12 cellular contexts compared by ENCODE assay signal in genomic region chr4:151659631-151660030, GRCh38.
DNase-seq lines count a peak whose midpoint lies in the region; TF ChIP-seq lines count a peak whose summit lies in the region.
"Had no signal": no experiment of that assay in that cellular context is flagged by ENCODE, and none has a peak within 500 bp of the region (broad histone marks: within the 10 kb centered on the region; RNA-seq: fewer than 3 reads in every experiment).

No MANE protein-coding gene starts in this region.

- H2BK5ac ChIP-seq in neuronal stem cell (ENCODE audit: low read length) = no peak overlapping the region

- no peak overlapping the region for H2AK5ac ChIP-seq in neuronal stem cell (ENCODE audit: low read depth, low read length)

- no peak overlapping the region for H3K9ac ChIP-seq in neuronal stem cell (ENCODE audit: low read depth, low read length, poor library complexity)

- H2AFZ ChIP-seq in neuronal stem cell (ENCODE audit: low read length) = peak overlapping the region; percentile 72

- no peak overlapping the region for H3K4ac ChIP-seq in neuronal stem cell (ENCODE audit: low read length)

- no peak for DNase-seq in left ventricle myocardium inferior
- DNase-seq in right atrium auricular region (ENCODE audit: low spot score) = no peak
- DNase-seq in dorsolateral prefrontal cortex = no peak
- DNase-seq in neuronal stem cell (ENCODE audit: low spot score) = no peak
- peak in 1 of 2 donors; percentile 89 for DNase-seq in vagina (ENCODE audit: extremely low spot score in 2 of 2)
- no peak for DNase-seq in HK-2 (ENCODE audit: unreplicated experiment)
- no peak for DNase-seq in stimulated activated CD4-positive, alpha-beta T cell treated with anti-CD3 and anti-CD28 coated beads, Interleukin-4, amount 100 ng/mL, for 24 hours
- no peak for DNase-seq in type B pancreatic cell (ENCODE audit: extremely low spot score, unreplicated experiment)
- DNase-seq: stimulated activated CD4-positive, alpha-beta T cell treated with anti-CD3 and anti-CD28 coated beads, Interleukin-15, amount 100 ng/mL, for 24 hours; SW 1271 had no signal

- TF ChIP-seq CTCF in left ventricle myocardium inferior (IDR thresholded peaks at IDR 0.05; ENCODE audit: borderline replicate concordance) = no peak
- no peak for TF ChIP-seq CTCF in right atrium auricular region (IDR thresholded peaks at IDR 0.05)
- no peak for TF ChIP-seq CTCF in dorsolateral prefrontal cortex (IDR thresholded peaks at IDR 0.05 in 54 of 56, conservative IDR thresholded peaks at IDR 0.05 in 2 of 56; ENCODE audit: low read depth in 1 of 56, partially characterized antibody in 56 of 56)
- no peak for TF ChIP-seq CTCF in vagina (IDR thresholded peaks at IDR 0.05)
- no peak for TF ChIP-seq CTCF in type B pancreatic cell (conservative IDR thresholded peaks at IDR 0.05)

- no peak overlapping the region for H3K4me2 ChIP-seq in neuronal stem cell (ENCODE audit: insufficient read depth, low read length, poor library complexity, severe bottlenecking)

- no peaks in the 10 kb centered on the region for H3K79me1 ChIP-seq in neuronal stem cell (ENCODE audit: low read depth, low read length)

- peaks cover 18% of the 10 kb centered on the region for H3K4me1 Mint-ChIP-seq in type B pancreatic cell (ENCODE audit: unreplicated experiment)
- H3K4me1 Mint-ChIP-seq: B cell had no signal

- no peak overlapping the region for H3K4me3 Mint-ChIP-seq in type B pancreatic cell
- H3K4me3 Mint-ChIP-seq: B cell, neural crest cell had no signal

- no peaks in the 10 kb centered on the region for H3K9me3 Mint-ChIP-seq in type B pancreatic cell
- H3K9me3 Mint-ChIP-seq: neural crest cell had no signal

- H3K14ac ChIP-seq in neuronal stem cell (ENCODE audit: low read length) = no peak overlapping the region

- H3K4me3 ChIP-seq in left ventricle myocardium inferior (no peak overlapping the region), right atrium auricular region (no peak overlapping the region), dorsolateral prefrontal cortex (no peak overlapping the region), neuronal stem cell (ENCODE audit: low read length in 2 of 2) (no peak overlapping the region), vagina (no peak overlapping the region)

- H4K8ac ChIP-seq in neuronal stem cell (ENCODE audit: low read depth, low read length) = no peak overlapping the region

- no peak overlapping the region for H2BK12ac ChIP-seq in neuronal stem cell (ENCODE audit: low read length)

- H2BK15ac ChIP-seq in neuronal stem cell (ENCODE audit: low read length) = no peak overlapping the region

- H3K27ac Mint-ChIP-seq in type B pancreatic cell = no peak overlapping the region
- H3K27ac Mint-ChIP-seq: B cell had no signal

- H3K36me3 ChIP-seq in left ventricle myocardium inferior = peaks cover 14% of the 10 kb centered on the region
- H3K36me3 ChIP-seq in right atrium auricular region = peaks cover 5% of the 10 kb centered on the region
- no peaks in the 10 kb centered on the region for H3K36me3 ChIP-seq in neuronal stem cell (replicated peaks in 1 of 2; ENCODE audit: control insufficient read depth in 2 of 2, insufficient read depth in 2 of 2, low read length in 2 of 2)
- H3K36me3 ChIP-seq in vagina = no peaks in the 10 kb centered on the region

- H2BK120ac ChIP-seq in neuronal stem cell (ENCODE audit: low read depth, low read length) = no peak overlapping the region

- no peaks in the 10 kb centered on the region for H3K9me3 ChIP-seq in left ventricle myocardium inferior (replicated peaks)
- H3K9me3 ChIP-seq in right atrium auricular region = no peaks in the 10 kb centered on the region
- no peaks in the 10 kb centered on the region for H3K9me3 ChIP-seq in neuronal stem cell (replicated peaks in 1 of 2; ENCODE audit: control insufficient read depth in 2 of 2, insufficient read depth in 1 of 2, low read depth in 1 of 2, low read length in 2 of 2)
- H3K9me3 ChIP-seq in vagina = no peaks in the 10 kb centered on the region

- H3K27me3 ChIP-seq in left ventricle myocardium inferior (ENCODE audit: low read depth) = no peaks in the 10 kb centered on the region
- no peaks in the 10 kb centered on the region for H3K27me3 ChIP-seq in right atrium auricular region
- H3K27me3 ChIP-seq in dorsolateral prefrontal cortex = no peaks in the 10 kb centered on the region
- H3K27me3 ChIP-seq in neuronal stem cell (ENCODE audit: control insufficient read depth in 3 of 3, insufficient read depth in 3 of 3, low read depth in 1 of 3, low read length in 3 of 3) = no peaks in the 10 kb centered on the region
- H3K27me3 ChIP-seq in vagina = no peaks in the 10 kb centered on the region

- no peak overlapping the region for H3K23ac ChIP-seq in neuronal stem cell (ENCODE audit: low read depth, low read length, poor library complexity)

- H3K27me3 Mint-ChIP-seq in type B pancreatic cell = no peaks in the 10 kb centered on the region

- H3K36me3 Mint-ChIP-seq in type B pancreatic cell = peaks cover 5% of the 10 kb centered on the region

- no peak overlapping the region for H4K91ac ChIP-seq in neuronal stem cell (ENCODE audit: low read depth, low read length, poor library complexity)

- intact Hi-C loops in left ventricle myocardium inferior (cut with micrococcal nuclease) (no loop called here), dorsolateral prefrontal cortex (cut with DNase I) (no loop called here), vagina (cut with DNase I) (no loop called here)

- H3K18ac ChIP-seq in neuronal stem cell (ENCODE audit: low read length) = no peak overlapping the region

- peak overlapping the region; percentile 34 for H3K27ac ChIP-seq in left ventricle myocardium inferior (replicated peaks)
- H3K27ac ChIP-seq in right atrium auricular region = no peak overlapping the region
- peak overlapping the region in 37 of 59 donors; percentile 14 to 82 (median 49) for H3K27ac ChIP-seq in dorsolateral prefrontal cortex
- no peak overlapping the region for H3K27ac ChIP-seq in neuronal stem cell (replicated peaks; ENCODE audit: low read length)
- H3K27ac ChIP-seq in vagina = peak overlapping the region; percentile 49

- H3K4me1 ChIP-seq in left ventricle myocardium inferior = no peaks in the 10 kb centered on the region
- no peaks in the 10 kb centered on the region for H3K4me1 ChIP-seq in right atrium auricular region
- peaks cover 5 to 11% of the 10 kb centered on the region in 2 donors for H3K4me1 ChIP-seq in neuronal stem cell (ENCODE audit: control insufficient read depth in 2 of 2, insufficient read depth in 1 of 2, low read depth in 1 of 2, low read length in 2 of 2)
- H3K4me1 ChIP-seq in vagina = peaks cover 34% of the 10 kb centered on the region

- no peak for TF ChIP-seq POLR2A in vagina (IDR thresholded peaks at IDR 0.05)

- no CpG with 5 or more reads among the region's 9 CpGs for WGBS in neuronal stem cell (ENCODE audit: extremely low coverage in 2 of 2, insufficient read length in 2 of 2, insufficient replicate concordance in 1 of 2), 2 donors

Comparison
In these comparisons a context has a peak if more than half of its experiments do, and no peak if none do; other contexts are left out.
1. H3K27ac ChIP-seq: peak in left ventricle myocardium inferior (single experiment), dorsolateral prefrontal cortex (37 of 59) and vagina (single experiment); none in right atrium auricular region (0 of 2) and neuronal stem cell (single experiment).